In the genomic region with DNA sequence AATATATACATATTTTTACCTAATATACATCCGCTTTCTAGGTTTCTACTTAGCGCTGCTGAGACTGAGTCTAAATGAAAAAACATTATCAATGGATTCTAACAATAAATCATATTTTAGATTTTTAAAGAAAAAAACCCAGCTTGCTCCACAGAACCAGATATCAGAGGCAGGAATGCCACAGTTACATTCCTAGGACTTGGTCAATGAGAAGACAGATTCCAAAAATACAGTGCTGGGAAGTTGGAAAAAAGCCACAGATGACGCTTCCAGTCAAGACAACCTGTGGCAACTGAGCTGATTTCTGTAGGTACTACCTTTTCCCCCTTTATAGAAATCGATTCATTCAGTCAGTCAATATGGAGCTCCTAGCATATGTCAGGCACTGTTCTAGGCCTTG, we compare ENCODE assay signal across 7 cellular contexts. TPM values are rescaled to one million over a fixed set of nuclear protein-coding genes. Genes with fewer than 3 reads are reported as not detected.
A peak's percentile ranks its signal among the peaks of the same experiment; 100 is the strongest.
DNase-seq lines count a peak whose midpoint lies in the region; ATAC-seq and TF ChIP-seq lines count a peak whose summit lies in the region.

No MANE protein-coding gene starts in this region.

- H2AFZ ChIP-seq in smooth muscle cell (ENCODE audit: low read depth), result no peak overlapping the region

- H3K27ac ChIP-seq in SJCRH30 (no peak overlapping the region), smooth muscle cell (ENCODE audit: low read depth) (no peak overlapping the region), mesendoderm (ENCODE audit: low read depth, low read length) (no peak overlapping the region)

- H3K56ac ChIP-seq in mesendoderm (ENCODE audit: low read length), result no peak overlapping the region

- H3K18ac ChIP-seq in mesendoderm (ENCODE audit: low read length), result no peak overlapping the region

- H4K20me1 ChIP-seq in smooth muscle cell (ENCODE audit: low read depth), result no peaks in the 10 kb centered on the region

- no peak overlapping the region for H3K4ac ChIP-seq in mesendoderm (ENCODE audit: low read depth, low read length)

- peaks cover 2% of the 10 kb centered on the region for H3K79me1 ChIP-seq in mesendoderm (ENCODE audit: low read length)

- no peaks in the 10 kb centered on the region for H3K36me3 ChIP-seq in SJCRH30
- H3K36me3 ChIP-seq in smooth muscle cell (ENCODE audit: low read depth), result no peaks in the 10 kb centered on the region
- H3K36me3 ChIP-seq in mesendoderm (ENCODE audit: control insufficient read depth, insufficient read depth, low read length), result no peaks in the 10 kb centered on the region

- peak; percentile 18 for ATAC-seq in GM19351 (IDR thresholded peaks at IDR 0.05; ENCODE audit: unreplicated experiment)
- no peak for ATAC-seq in HG02642 (IDR thresholded peaks at IDR 0.05; ENCODE audit: poor library complexity, unreplicated experiment)
- no peak for ATAC-seq in GM21381 (IDR thresholded peaks at IDR 0.05; ENCODE audit: unreplicated experiment)

- peaks cover 16% of the 10 kb centered on the region for H3K79me2 ChIP-seq in smooth muscle cell (ENCODE audit: low read depth)
- peaks cover 4% of the 10 kb centered on the region for H3K79me2 ChIP-seq in mesendoderm (ENCODE audit: control insufficient read depth, insufficient read depth, low read length)

- peak overlapping the region; percentile 50 for H3K4me3 ChIP-seq in SJCRH30
- H3K4me3 ChIP-seq in fibroblast of villous mesenchyme (ENCODE audit: low read depth, low read length), result peak overlapping the region; percentile 37
- peak overlapping the region; percentile 63 for H3K4me3 ChIP-seq in smooth muscle cell
- no peak overlapping the region for H3K4me3 ChIP-seq in mesendoderm (ENCODE audit: low read length)

- H3K4me1 ChIP-seq in SJCRH30 (no peaks in the 10 kb centered on the region), smooth muscle cell (ENCODE audit: low read depth) (peaks cover 6% of the 10 kb centered on the region), mesendoderm (ENCODE audit: control insufficient read depth, low read depth, low read length) (no peaks in the 10 kb centered on the region)

- TF ChIP-seq CTCF in fibroblast of villous mesenchyme (IDR thresholded peaks at IDR 0.05; ENCODE audit: insufficient read depth, low read depth, low read length) (no peak), smooth muscle cell (IDR thresholded peaks at IDR 0.05; ENCODE audit: borderline replicate concordance, insufficient read depth, poor library complexity, severe bottlenecking) (no peak)

- H3K4me2 ChIP-seq in smooth muscle cell (peak overlapping the region; percentile 61), mesendoderm (ENCODE audit: low read length) (no peak overlapping the region)

- no peaks in the 10 kb centered on the region for H3K27me3 ChIP-seq in SJCRH30
- H3K27me3 ChIP-seq in smooth muscle cell (ENCODE audit: low read depth), result no peaks in the 10 kb centered on the region
- no peaks in the 10 kb centered on the region for H3K27me3 ChIP-seq in mesendoderm (ENCODE audit: insufficient read depth, low read length, poor library complexity)

- H3K23ac ChIP-seq in mesendoderm (ENCODE audit: low read length), result no peak overlapping the region

- no peak overlapping the region for H2BK15ac ChIP-seq in mesendoderm (replicated peaks; ENCODE audit: low read depth)

- H2AK5ac ChIP-seq in mesendoderm (ENCODE audit: low read length), result no peak overlapping the region

- H4K5ac ChIP-seq in mesendoderm (ENCODE audit: low read length), result no peak overlapping the region

- H3F3A ChIP-seq in smooth muscle cell (ENCODE audit: low read depth), result no peaks in the 10 kb centered on the region

- no peak overlapping the region for H4K8ac ChIP-seq in mesendoderm (ENCODE audit: low read depth, low read length)

- H3K9ac ChIP-seq in smooth muscle cell (ENCODE audit: low read depth) (no peak overlapping the region), mesendoderm (ENCODE audit: low read length) (no peak overlapping the region)

- no peak overlapping the region for H2BK120ac ChIP-seq in mesendoderm (ENCODE audit: low read depth, low read length)

- no peak overlapping the region for H2BK5ac ChIP-seq in mesendoderm (ENCODE audit: low read length)

- DNase-seq in SJCRH30 (no peak), fibroblast of villous mesenchyme (ENCODE audit: low read depth) (peak; percentile 7), smooth muscle cell (lab: John Stamatoyannopoulos, UW; ENCODE audit: unreplicated experiment) (no peak), mesendoderm (no peak)

- H3K9me3 ChIP-seq in SJCRH30 (replicated peaks), result no peaks in the 10 kb centered on the region
- H3K9me3 ChIP-seq in smooth muscle cell (replicated peaks; ENCODE audit: low read depth), result no peaks in the 10 kb centered on the region

- WGBS in smooth muscle cell (ENCODE audit: low lambda C conversion rate), result 90% methylated on average over 4 of the region's 4 CpGs
- WGBS in mesendoderm (ENCODE audit: extremely low coverage, insufficient coverage, low lambda C conversion rate), result no CpG with 5 or more reads among the region's 4 CpGs

RNA-seq across cellular contexts. Expression of a gene that starts 0.6 kb away (rescaled TPM):
- total RNA-seq in SJCRH30 (2014; rRNA removed; shearing (Covaris generic)), result 6.3 and 7.4 TPM in 2 replicates
- 5.2 and 6.4 TPM in 2 replicates for total RNA-seq in fibroblast of villous mesenchyme
- total RNA-seq in smooth muscle cell, result 9.1 and 9.4 TPM in 2 replicates
- polyA plus RNA-seq in smooth muscle cell, result 6.3 and 8.4 TPM in 2 replicates
- 36.5 TPM for polyA plus RNA-seq in mesendoderm (2013, experiment 1 of 2)
- polyA plus RNA-seq in mesendoderm (2013, experiment 2 of 2), result 38.3 TPM

RNA-seq across cellular contexts. Expression of a gene that starts 34.4 kb away (rescaled TPM):
- 20.1 and 22.3 TPM in 2 replicates for total RNA-seq in SJCRH30 (2014; rRNA removed; shearing (Covaris generic))
- total RNA-seq in fibroblast of villous mesenchyme (16.1 and 21.2 TPM in 2 replicates), smooth muscle cell (12.5 and 13.1 TPM in 2 replicates)
- 5.7 and 7.1 TPM in 2 replicates for polyA plus RNA-seq in smooth muscle cell
- 13.4 TPM for polyA plus RNA-seq in mesendoderm (2013, experiment 1 of 2)
- 13.1 TPM for polyA plus RNA-seq in mesendoderm (2013, experiment 2 of 2)
